In genomic region chr1:6494627-6495026, GRCh38 we compare ENCODE assay signal across 25 cellular contexts. TPM values are rescaled to one million over a fixed set of nuclear protein-coding genes. Genes with fewer than 3 reads are reported as not detected.
DNase-seq lines count a peak whose midpoint lies in the region; ATAC-seq and TF ChIP-seq lines count a peak whose summit lies in the region.
"Had no signal": no experiment of that assay in that cellular context is flagged by ENCODE, and none has a peak within 500 bp of the region (broad histone marks: within the 10 kb centered on the region; RNA-seq: fewer than 3 reads in every experiment).

No MANE protein-coding gene starts in this region.

- no peaks in the 10 kb centered on the region for H3K9me3 ChIP-seq in CD4-positive, CD25-positive, alpha-beta regulatory T cell (ENCODE audit: control insufficient read depth in 2 of 2, low read length in 2 of 2)
- no peaks in the 10 kb centered on the region for H3K9me3 ChIP-seq in CD8-positive, alpha-beta memory T cell (ENCODE audit: low read length)
- no peaks in the 10 kb centered on the region for H3K9me3 ChIP-seq in GM23248 (ENCODE audit: low read depth)
- H3K9me3 ChIP-seq: esophagus squamous epithelium, MG63, psoas muscle, tibial artery had no signal

- H3K79me2 ChIP-seq in GM23248 (ENCODE audit: insufficient read depth), result no peaks in the 10 kb centered on the region

- in situ Hi-C loops in GM23248 (cut with MboI), result no loop called here

- no peak for TF ChIP-seq CTCF in brain (conservative IDR thresholded peaks at IDR 0.05)

- CTCF ChIA-PET in CD8-positive, alpha-beta memory T cell (lab: Charles Lee), result no interaction called here

- POLR2A ChIA-PET in CD8-positive, alpha-beta memory T cell (lab: Charles Lee), result interaction anchor here (0.7 kb wide), 1 partner anchor 132 kb away, joined by 3 read pairs; no protein-coding TSS in a partner anchor

- H3K36me3 ChIP-seq in CD4-positive, CD25-positive, alpha-beta regulatory T cell (ENCODE audit: control insufficient read depth, insufficient read depth, low read length), result no peaks in the 10 kb centered on the region
- H3K36me3 ChIP-seq in CD8-positive, alpha-beta memory T cell (ENCODE audit: insufficient read depth, low read length), result no peaks in the 10 kb centered on the region
- H3K36me3 ChIP-seq in GM23248 (ENCODE audit: low read depth), result no peaks in the 10 kb centered on the region
- H3K36me3 ChIP-seq: brain microvascular endothelial cell, esophagus squamous epithelium, MG63, tibial artery had no signal

- H3F3A ChIP-seq in GM23248 (ENCODE audit: insufficient read depth), result peaks cover 15% of the 10 kb centered on the region; the same call in 1 of the 2 replicates

- peaks cover 45% of the 10 kb centered on the region for H3K4me1 ChIP-seq in CD4-positive, CD25-positive, alpha-beta regulatory T cell (ENCODE audit: control insufficient read depth, insufficient read depth, low read length, poor library complexity, severe bottlenecking)
- H3K4me1 ChIP-seq in CD8-positive, alpha-beta memory T cell (ENCODE audit: insufficient read depth, low read length), result peaks cover 16% of the 10 kb centered on the region
- peaks cover 16% of the 10 kb centered on the region for H3K4me1 ChIP-seq in GM23248 (ENCODE audit: insufficient read depth)

- no peaks in the 10 kb centered on the region for H3K9me2 ChIP-seq in GM23248 (ENCODE audit: insufficient read depth)

- peak overlapping the region in 3 of 4 donors; percentile 33 to 78 (median 41) for H3K4me3 Mint-ChIP-seq in CD4-positive, CD25-positive, alpha-beta regulatory T cell
- peak overlapping the region in 2 of 7 donors; percentile 30 to 53 for H3K4me3 Mint-ChIP-seq in CD8-positive, alpha-beta memory T cell
- peak overlapping the region; percentile 13 to 48 (median 14) for H3K4me3 Mint-ChIP-seq in brain
- no peak overlapping the region for H3K4me3 Mint-ChIP-seq in activated T-helper 1 cell treated with anti-CD3 and anti-CD28 coated beads, Interleukin-12 subunit alpha, Interleukin-12 subunit beta, Interleukin-2, Interleukin-4 antibody, amounts not matched to agents 30 ng/mL and 10 ng/mL and 1 ng/mL, durations not matched to agents 14 hours and 24 hours and 36 hours
- H3K4me3 Mint-ChIP-seq: memory B cell; stimulated activated naive CD8-positive, alpha-beta T cell treated with anti-CD3 and anti-CD28 coated beads, Interleukin-15, amount 100 ng/mL, for 72 hours; T-helper 1 cell treated with Interleukin-12 subunit alpha and Interleukin-12 subunit beta and Interleukin-4 antibody, amounts not matched to agents 30 μg/mL and 1 μg/mL, for 36 hours had no signal

- H3K27ac ChIP-seq in CD4-positive, CD25-positive, alpha-beta regulatory T cell (ENCODE audit: insufficient read depth, low read length, poor library complexity, severe bottlenecking), result peak overlapping the region; percentile 5
- no peak overlapping the region for H3K27ac ChIP-seq in CD8-positive, alpha-beta memory T cell (ENCODE audit: low read depth, low read length)
- no peak overlapping the region for H3K27ac ChIP-seq in GM23248
- H3K27ac ChIP-seq: brain microvascular endothelial cell, esophagus squamous epithelium, hepatocyte, psoas muscle, tibial artery had no signal

- H3K27me3 Mint-ChIP-seq in CD4-positive, CD25-positive, alpha-beta regulatory T cell, result peaks cover 13% of the 10 kb centered on the region
- H3K27me3 Mint-ChIP-seq in CD8-positive, alpha-beta memory T cell, result peaks cover 3 to 6% of the 10 kb centered on the region in 2 donors
- no peaks in the 10 kb centered on the region for H3K27me3 Mint-ChIP-seq in brain
- peaks cover 23% of the 10 kb centered on the region for H3K27me3 Mint-ChIP-seq in activated T-helper 1 cell treated with anti-CD3 and anti-CD28 coated beads, Interleukin-12 subunit alpha, Interleukin-12 subunit beta, Interleukin-2, Interleukin-4 antibody, amounts not matched to agents 30 ng/mL and 10 ng/mL and 1 ng/mL, durations not matched to agents 14 hours and 24 hours and 36 hours (ENCODE audit: insufficient read depth)

- H4K20me1 ChIP-seq in GM23248 (ENCODE audit: insufficient read depth), result no peaks in the 10 kb centered on the region

- no peak overlapping the region for H2AFZ ChIP-seq in GM23248
- H2AFZ ChIP-seq: hepatocyte had no signal

- H3K4me1 Mint-ChIP-seq in CD4-positive, CD25-positive, alpha-beta regulatory T cell, result peaks cover 0 to 49% (median 21%) of the 10 kb centered on the region in 4 donors
- peaks cover 22 to 43% (median 25%) of the 10 kb centered on the region in 3 donors for H3K4me1 Mint-ChIP-seq in CD8-positive, alpha-beta memory T cell
- H3K4me1 Mint-ChIP-seq in brain, result peaks cover 63% of the 10 kb centered on the region
- peaks cover 9% of the 10 kb centered on the region for H3K4me1 Mint-ChIP-seq in activated T-helper 1 cell treated with anti-CD3 and anti-CD28 coated beads, Interleukin-12 subunit alpha, Interleukin-12 subunit beta, Interleukin-2, Interleukin-4 antibody, amounts not matched to agents 30 ng/mL and 10 ng/mL and 1 ng/mL, durations not matched to agents 14 hours and 24 hours and 36 hours (ENCODE audit: low read depth)

- ATAC-seq in CD4-positive, CD25-positive, alpha-beta regulatory T cell (ENCODE audit: low read depth in 2 of 2), result no peak
- ATAC-seq in left ventricle myocardium superior, result peak; percentile 41
- ATAC-seq: psoas muscle; stimulated activated naive CD8-positive, alpha-beta T cell treated with anti-CD3 and anti-CD28 coated beads, Interleukin-15, amount 100 ng/mL, for 72 hours had no signal

- WGBS in GM23248 (ENCODE audit: low coverage in 1 of 2, low lambda C conversion rate in 2 of 2, missing lambda C conversion rate in 2 of 2), 2 experiments, result 90 to 95% methylated on average over 4 of the region's 4 CpGs

- no peak overlapping the region for H3K4me2 ChIP-seq in GM23248 (ENCODE audit: unreplicated experiment)
- H3K4me2 ChIP-seq: hepatocyte had no signal

- no peak for DNase-seq in CD4-positive, CD25-positive, alpha-beta regulatory T cell
- no peak for DNase-seq in CD8-positive, alpha-beta memory T cell
- DNase-seq in left ventricle myocardium superior (peak; percentile 55), COLO829 (ENCODE audit: low spot score) (no peak), GM23248 (no peak), NCI-H2107 (lab: John Stamatoyannopoulos, UW) (no peak)
- no peak for DNase-seq in activated T-helper 1 cell treated with anti-CD3 and anti-CD28 coated beads, Interleukin-12 subunit alpha, Interleukin-12 subunit beta, Interleukin-2, Interleukin-4 antibody, amounts not matched to agents 30 ng/mL and 10 ng/mL and 1 ng/mL, durations not matched to agents 14 hours and 24 hours and 36 hours (ENCODE audit: low spot score)
- DNase-seq: activated gamma-delta T cell treated with Interleukin-2 at 50 U/mL for 16 hours; activated T-cell treated with anti-CD3 and anti-CD28 coated beads, Interleukin-2, amount 50 U/mL, for 1 hour; brain microvascular endothelial cell; CD4-positive, alpha-beta T cell; cortex of kidney; esophagus squamous epithelium; foreskin melanocyte; MG63; NCI-H1105 treated with DMSO at 0.1 percent for 48 hours; NCI-H1930; NCI-H526 treated with DMSO at 0.1 percent for 48 hours; psoas muscle; stimulated activated naive CD8-positive, alpha-beta T cell treated with anti-CD3 and anti-CD28 coated beads, Interleukin-15, amount 100 ng/mL, for 72 hours; tibial artery had no signal

- H3K4me3 ChIP-seq in CD4-positive, CD25-positive, alpha-beta regulatory T cell (ENCODE audit: low read depth, low read length), result no peak overlapping the region
- no peak overlapping the region for H3K4me3 ChIP-seq in CD8-positive, alpha-beta memory T cell (ENCODE audit: low read length)
- no peak overlapping the region for H3K4me3 ChIP-seq in GM23248
- H3K4me3 ChIP-seq: esophagus squamous epithelium, hepatocyte, MG63, psoas muscle, tibial artery had no signal

- H3K9ac ChIP-seq in GM23248, result no peak overlapping the region

- H3K27ac Mint-ChIP-seq in CD4-positive, CD25-positive, alpha-beta regulatory T cell, result peak overlapping the region; percentile 38 to 84 (median 76)
- peak overlapping the region in 5 of 8 donors; percentile 6 to 75 (median 36) for H3K27ac Mint-ChIP-seq in CD8-positive, alpha-beta memory T cell
- H3K27ac Mint-ChIP-seq in brain, result peak overlapping the region in 4 of 5 experiments; percentile 33 to 65 (median 50)
- H3K27ac Mint-ChIP-seq in activated T-helper 1 cell treated with anti-CD3 and anti-CD28 coated beads, Interleukin-12 subunit alpha, Interleukin-12 subunit beta, Interleukin-2, Interleukin-4 antibody, amounts not matched to agents 30 ng/mL and 10 ng/mL and 1 ng/mL, durations not matched to agents 14 hours and 24 hours and 36 hours, result no peak overlapping the region
- H3K27ac Mint-ChIP-seq: CD4-positive, alpha-beta T cell; memory B cell; stimulated activated naive CD8-positive, alpha-beta T cell treated with anti-CD3 and anti-CD28 coated beads, Interleukin-15, amount 100 ng/mL, for 72 hours; T-helper 1 cell treated with Interleukin-12 subunit alpha and Interleukin-12 subunit beta and Interleukin-4 antibody, amounts not matched to agents 30 μg/mL and 1 μg/mL, for 36 hours had no signal

- intact Hi-C loops in left ventricle myocardium superior (cut with micrococcal nuclease), result no loop called here
- intact Hi-C loops in activated T-helper 1 cell treated with anti-CD3 and anti-CD28 coated beads, Interleukin-12 subunit alpha, Interleukin-12 subunit beta, Interleukin-2, Interleukin-4 antibody, amounts not matched to agents 30 ng/mL and 10 ng/mL and 1 ng/mL, durations not matched to agents 14 hours and 24 hours and 36 hours (cut with micrococcal nuclease), result loop anchor here (5.0 kb wide), 1 partner anchor 133 kb away; no protein-coding TSS in a partner anchor

- H3K27me3 ChIP-seq in CD4-positive, CD25-positive, alpha-beta regulatory T cell (ENCODE audit: control insufficient read depth, insufficient read depth, low read length), result no peaks in the 10 kb centered on the region
- peaks cover 8% of the 10 kb centered on the region for H3K27me3 ChIP-seq in CD8-positive, alpha-beta memory T cell (ENCODE audit: insufficient read depth, low read length, poor library complexity, severe bottlenecking)
- H3K27me3 ChIP-seq in GM23248 (replicated peaks; ENCODE audit: insufficient read depth), result no peaks in the 10 kb centered on the region
- H3K27me3 ChIP-seq: brain microvascular endothelial cell, hepatocyte, MG63 had no signal

- H3K36me3 Mint-ChIP-seq in CD4-positive, CD25-positive, alpha-beta regulatory T cell, result no peaks in the 10 kb centered on the region
- H3K36me3 Mint-ChIP-seq in CD8-positive, alpha-beta memory T cell, result no peaks in the 10 kb centered on the region
- H3K36me3 Mint-ChIP-seq in brain, result peaks cover 5% of the 10 kb centered on the region
- peaks cover 2% of the 10 kb centered on the region for H3K36me3 Mint-ChIP-seq in activated T-helper 1 cell treated with anti-CD3 and anti-CD28 coated beads, Interleukin-12 subunit alpha, Interleukin-12 subunit beta, Interleukin-2, Interleukin-4 antibody, amounts not matched to agents 30 ng/mL and 10 ng/mL and 1 ng/mL, durations not matched to agents 14 hours and 24 hours and 36 hours (ENCODE audit: low read depth)
- H3K36me3 Mint-ChIP-seq: memory B cell had no signal

- H3K9me3 Mint-ChIP-seq in CD4-positive, CD25-positive, alpha-beta regulatory T cell, result no peaks in the 10 kb centered on the region
- no peaks in the 10 kb centered on the region for H3K9me3 Mint-ChIP-seq in CD8-positive, alpha-beta memory T cell
- H3K9me3 Mint-ChIP-seq in brain, result peaks cover 0 to 3% (median 0%) of the 10 kb centered on the region in 5 experiments
- no peaks in the 10 kb centered on the region for H3K9me3 Mint-ChIP-seq in activated T-helper 1 cell treated with anti-CD3 and anti-CD28 coated beads, Interleukin-12 subunit alpha, Interleukin-12 subunit beta, Interleukin-2, Interleukin-4 antibody, amounts not matched to agents 30 ng/mL and 10 ng/mL and 1 ng/mL, durations not matched to agents 14 hours and 24 hours and 36 hours
- H3K9me3 Mint-ChIP-seq: CD4-positive, alpha-beta T cell; memory B cell; stimulated activated naive CD8-positive, alpha-beta T cell treated with anti-CD3 and anti-CD28 coated beads, Interleukin-15, amount 100 ng/mL, for 72 hours; T-helper 1 cell treated with Interleukin-12 subunit alpha and Interleukin-12 subunit beta and Interleukin-4 antibody, amounts not matched to agents 30 μg/mL and 1 μg/mL, for 36 hours had no signal

RNA-seq across cellular contexts. Expression of gene PLEKHG5, which starts 3.2 kb away (rescaled TPM):
- total RNA-seq in CD4-positive, CD25-positive, alpha-beta regulatory T cell, result 5.0 TPM
- 1 to 10 TPM in 1 of 4 donors, under 1 TPM in 2, not detected in 1; 0.65 to 1.0 (median 0.68) TPM for polyA plus RNA-seq in CD4-positive, CD25-positive, alpha-beta regulatory T cell
- 1 to 10 TPM; 2.2 to 2.6 TPM for total RNA-seq in CD8-positive, alpha-beta memory T cell
- 1.0 TPM for polyA plus RNA-seq in CD8-positive, alpha-beta memory T cell
- polyA plus RNA-seq in brain (ENCODE audit: insufficient read depth, low read depth, low replicate concordance) (28.0 TPM), GM23248 (2016; fragmentation: Nextera tagmentation; extraction: Ambion mirVana) (2.0 and 2.8 TPM in 2 replicates)
- 16.9 TPM for total RNA-seq in left ventricle myocardium superior
- 1.8 and 2.2 TPM in 2 replicates for total RNA-seq in activated T-helper 1 cell treated with anti-CD3 and anti-CD28 coated beads, Interleukin-12 subunit alpha, Interleukin-12 subunit beta, Interleukin-2, Interleukin-4 antibody, amounts not matched to agents 30 ng/mL and 10 ng/mL and 1 ng/mL, durations not matched to agents 14 hours and 24 hours and 36 hours
- total RNA-seq in GM23248 (2014; rRNA removed; shearing (Covaris generic)), result 7.0 and 7.6 TPM in 2 replicates

RNA-seq across cellular contexts. Expression of gene TNFRSF25, which starts 28.7 kb away (rescaled TPM):
- 258 TPM for total RNA-seq in CD4-positive, CD25-positive, alpha-beta regulatory T cell
- polyA plus RNA-seq in CD4-positive, CD25-positive, alpha-beta regulatory T cell, result 10 to 100 TPM; 23.3 to 32.8 (median 31.0) TPM
- 100 to 1,000 TPM in 1 of 2 experiments, 10 to 100 TPM in 1; 90.8 to 100 TPM for total RNA-seq in CD8-positive, alpha-beta memory T cell
- polyA plus RNA-seq in CD8-positive, alpha-beta memory T cell, result 30.0 TPM
- 6.4 TPM for polyA plus RNA-seq in brain (ENCODE audit: insufficient read depth, low read depth, low replicate concordance)
- 10.8 TPM for total RNA-seq in left ventricle myocardium superior
- 151 and 158 TPM in 2 replicates for total RNA-seq in activated T-helper 1 cell treated with anti-CD3 and anti-CD28 coated beads, Interleukin-12 subunit alpha, Interleukin-12 subunit beta, Interleukin-2, Interleukin-4 antibody, amounts not matched to agents 30 ng/mL and 10 ng/mL and 1 ng/mL, durations not matched to agents 14 hours and 24 hours and 36 hours
- 5.6 and 12.1 TPM in 2 replicates for total RNA-seq in GM23248 (2014; rRNA removed; shearing (Covaris generic))
- 2.5 and 3.1 TPM in 2 replicates for polyA plus RNA-seq in GM23248 (2016; fragmentation: Nextera tagmentation; extraction: Ambion mirVana)

RNA-seq across cellular contexts. Expression of gene NOL9, which starts 59.7 kb away (rescaled TPM):
- total RNA-seq in CD4-positive, CD25-positive, alpha-beta regulatory T cell, result 74.7 TPM
- 10 to 100 TPM; 11.0 to 23.0 (median 18.9) TPM for polyA plus RNA-seq in CD4-positive, CD25-positive, alpha-beta regulatory T cell
- total RNA-seq in CD8-positive, alpha-beta memory T cell, result 10 to 100 TPM; 55.8 to 57.8 TPM
- 18.2 TPM for polyA plus RNA-seq in CD8-positive, alpha-beta memory T cell
- 5.0 TPM for polyA plus RNA-seq in brain (ENCODE audit: insufficient read depth, low read depth, low replicate concordance)
- 12.9 TPM for total RNA-seq in left ventricle myocardium superior
- total RNA-seq in activated T-helper 1 cell treated with anti-CD3 and anti-CD28 coated beads, Interleukin-12 subunit alpha, Interleukin-12 subunit beta, Interleukin-2, Interleukin-4 antibody, amounts not matched to agents 30 ng/mL and 10 ng/mL and 1 ng/mL, durations not matched to agents 14 hours and 24 hours and 36 hours, result 50.4 and 58.9 TPM in 2 replicates
- 16.6 and 27.8 TPM in 2 replicates for total RNA-seq in GM23248 (2014; rRNA removed; shearing (Covaris generic))
- 13.0 and 15.7 TPM in 2 replicates for polyA plus RNA-seq in GM23248 (2016; fragmentation: Nextera tagmentation; extraction: Ambion mirVana)
